9 cellular contexts compared by ENCODE assay signal in the genomic region with DNA sequence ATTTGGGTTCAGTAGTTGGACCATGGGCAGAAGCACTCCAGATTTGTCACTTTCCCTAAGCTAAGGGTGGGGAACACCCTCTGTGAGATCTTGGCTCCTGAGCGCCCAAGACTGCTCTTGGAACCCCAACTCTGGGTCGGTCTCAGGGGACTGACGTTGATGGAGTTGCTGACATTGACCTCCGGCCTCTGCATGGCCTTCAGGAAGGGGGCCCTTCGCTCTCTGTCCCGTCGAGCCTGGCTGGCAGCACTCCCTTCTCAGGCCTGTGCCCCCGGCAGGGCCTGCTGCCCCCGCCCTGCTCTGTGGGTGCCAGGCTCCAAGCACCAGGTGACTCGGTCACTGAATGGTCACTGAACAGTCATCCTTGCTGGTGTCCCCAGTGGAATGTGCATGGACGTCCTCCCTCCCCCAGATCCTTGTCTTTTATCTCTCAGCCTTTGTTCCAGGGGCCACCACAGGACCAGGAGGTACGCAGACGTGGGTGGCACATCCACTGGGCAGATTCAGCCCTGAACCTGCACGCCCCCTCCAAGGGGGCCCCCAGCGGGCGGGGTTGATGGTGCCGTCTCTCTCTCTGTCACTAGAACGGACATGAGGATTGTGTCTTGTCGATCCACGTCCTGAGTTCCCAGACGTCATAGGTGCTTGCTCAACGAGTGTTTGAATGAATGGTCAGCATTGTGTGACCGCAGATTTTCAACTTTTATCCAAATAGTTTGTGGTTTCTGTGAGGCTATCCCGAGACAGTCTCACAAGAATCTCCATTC.
A peak's percentile ranks its signal among the peaks of the same experiment; 100 is the strongest.
DNase-seq lines count a peak whose midpoint lies in the region; ATAC-seq, FAIRE-seq and TF ChIP-seq lines count a peak whose summit lies in the region.
"Had no signal": no experiment of that assay in that cellular context is flagged by ENCODE, and none has a peak within 500 bp of the region (broad histone marks: within the 10 kb centered on the region; RNA-seq: fewer than 3 reads in every experiment).

No MANE protein-coding gene starts in this region.

- DNase-seq in DND-41 (no peak), epithelial cell of prostate (ENCODE audit: low read depth, low spot score) (no peak), activated gamma-delta T cell treated with Interleukin-2 at 50 U/mL for 16 hours (no peak), GM12892 (ENCODE audit: insufficient read length) (no peak), UCSD-AML1 (lab: John Stamatoyannopoulos, UW; ENCODE audit: unreplicated experiment) (no peak)
- no peak for DNase-seq in T-helper 2 cell treated with Interferon-gamma antibody and Interleukin-4, amounts not matched to agents 5 μg/mL and 100 μg/mL, for 36 hours (ENCODE audit: low spot score)
- DNase-seq: NCI-H2171 treated with DMSO at 0.1 percent for 48 hours had no signal

- peak overlapping the region; percentile 66 for H3K4me2 ChIP-seq in DND-41 (ENCODE audit: insufficient read depth, low read length)

- H3K27ac Mint-ChIP-seq in T-helper 2 cell treated with Interferon-gamma antibody and Interleukin-4, amounts not matched to agents 5 μg/mL and 100 μg/mL, for 36 hours, result peak overlapping the region; percentile 86

- H3K9ac ChIP-seq in DND-41 (ENCODE audit: low read depth, low read length) (peak overlapping the region; percentile 97), rectal smooth muscle tissue (ENCODE audit: low read length) (no peak overlapping the region)

- no peaks in the 10 kb centered on the region for H3K9me3 ChIP-seq in DND-41 (ENCODE audit: insufficient read depth, low read length, severe bottlenecking)

- H3K4me3 ChIP-seq in DND-41 (ENCODE audit: low read depth in 1 of 2, low read length in 2 of 2) (peak overlapping the region; percentile 68 to 92; a peak in 3 of 4 replicates), rectal smooth muscle tissue (ENCODE audit: low read length) (peak overlapping the region; percentile 29)

- TF ChIP-seq POLR2A in GM12892 (IDR thresholded peaks at IDR 0.05; ENCODE audit: low read depth, low read length), result no peak; the same call in 1 of the 2 replicates

- no peaks in the 10 kb centered on the region for H3K27me3 Mint-ChIP-seq in T-helper 2 cell treated with Interferon-gamma antibody and Interleukin-4, amounts not matched to agents 5 μg/mL and 100 μg/mL, for 36 hours (ENCODE audit: low read depth)

- peaks cover 56% of the 10 kb centered on the region for H3K4me1 Mint-ChIP-seq in T-helper 2 cell treated with Interferon-gamma antibody and Interleukin-4, amounts not matched to agents 5 μg/mL and 100 μg/mL, for 36 hours (ENCODE audit: low read depth)

- H3K4me1 ChIP-seq in DND-41 (ENCODE audit: insufficient read depth, low read length), result peaks cover 81% of the 10 kb centered on the region
- H3K4me1 ChIP-seq in rectal smooth muscle tissue (ENCODE audit: control insufficient read depth, insufficient read depth, low read length), result peaks cover 11% of the 10 kb centered on the region

- peaks cover 75% of the 10 kb centered on the region for H4K20me1 ChIP-seq in DND-41 (ENCODE audit: insufficient read depth, low read length)

- H3K27me3 ChIP-seq in DND-41 (ENCODE audit: insufficient read depth, low read length, poor library complexity), result no peaks in the 10 kb centered on the region
- no peaks in the 10 kb centered on the region for H3K27me3 ChIP-seq in rectal smooth muscle tissue (ENCODE audit: control insufficient read depth, insufficient read depth, low read length)

- no peak for FAIRE-seq in GM12892 (lab: Jason Lieb, UNC)

- H3K79me2 ChIP-seq in DND-41 (ENCODE audit: insufficient read depth, low read length), result peaks cover 100% of the 10 kb centered on the region

- H2AFZ ChIP-seq in DND-41 (ENCODE audit: low read depth, low read length), result no peak overlapping the region

- peak overlapping the region; percentile 96 for H3K4me3 Mint-ChIP-seq in T-helper 2 cell treated with Interferon-gamma antibody and Interleukin-4, amounts not matched to agents 5 μg/mL and 100 μg/mL, for 36 hours

- H3K9me3 Mint-ChIP-seq in T-helper 2 cell treated with Interferon-gamma antibody and Interleukin-4, amounts not matched to agents 5 μg/mL and 100 μg/mL, for 36 hours, result no peaks in the 10 kb centered on the region

- H3K36me3 Mint-ChIP-seq in T-helper 2 cell treated with Interferon-gamma antibody and Interleukin-4, amounts not matched to agents 5 μg/mL and 100 μg/mL, for 36 hours (ENCODE audit: low read depth), result peaks cover 68% of the 10 kb centered on the region

- ATAC-seq in DND-41 (ENCODE audit: insufficient read depth, low read depth) (no peak), GM19351 (IDR thresholded peaks at IDR 0.05; ENCODE audit: unreplicated experiment) (no peak)

- H3K27ac ChIP-seq in DND-41 (ENCODE audit: low read length) (peak overlapping the region; percentile 85), epithelial cell of prostate (peak overlapping the region; percentile 79), rectal smooth muscle tissue (ENCODE audit: low read depth, low read length) (no peak overlapping the region)

- TF ChIP-seq CTCF in DND-41 (IDR thresholded peaks at IDR 0.05; ENCODE audit: borderline replicate concordance, extremely low read depth, low read length, poor library complexity, severe bottlenecking), result no peak

- H3K36me3 ChIP-seq in DND-41 (ENCODE audit: insufficient read depth, low read length) (peaks cover 95% of the 10 kb centered on the region), rectal smooth muscle tissue (ENCODE audit: control insufficient read depth, insufficient read depth, low read length) (peaks cover 3% of the 10 kb centered on the region)
